Comparison of ENCODE assay signal across 19 cellular contexts in genomic region chr6:37561361-37561760, GRCh38.
DNase-seq lines count a peak whose midpoint lies in the region; ATAC-seq, FAIRE-seq and TF ChIP-seq lines count a peak whose summit lies in the region.
"Had no signal": no experiment of that assay in that cellular context is flagged by ENCODE, and none has a peak within 500 bp of the region (broad histone marks: within the 10 kb centered on the region; RNA-seq: fewer than 3 reads in every experiment).

No MANE protein-coding gene starts in this region.

- H3K4me1 Mint-ChIP-seq in nephron progenitor cell = peaks cover 73% of the 10 kb centered on the region
- H3K4me1 Mint-ChIP-seq in activated CD4-positive, alpha-beta memory T cell treated with anti-CD3 and anti-CD28 coated beads for 36 hours (ENCODE audit: low read depth) = peaks cover 20% of the 10 kb centered on the region

- TF ChIP-seq CTCF in OCI-LY7 (conservative IDR thresholded peaks at IDR 0.05; ENCODE audit: low read length) (no peak), nephron progenitor cell (IDR thresholded peaks at IDR 0.05) (no peak)

- H3K4me2 ChIP-seq in OCI-LY7 (ENCODE audit: low read length) (peak overlapping the region; percentile 62; the same call in 1 of the 2 replicates), mesenchymal stem cell (ENCODE audit: low read length, poor library complexity, severe bottlenecking) (no peak overlapping the region)
- H3K4me2 ChIP-seq: PC-9, SK-N-SH had no signal

- H3K4me1 ChIP-seq in OCI-LY7 (ENCODE audit: insufficient read depth, low read length, poor library complexity, severe bottlenecking) (peaks cover 54% of the 10 kb centered on the region), mesenchymal stem cell (ENCODE audit: control insufficient read depth, insufficient read depth, low read depth, low read length) (peaks cover 20% of the 10 kb centered on the region)

- H3K4me3 ChIP-seq in OCI-LY7 (ENCODE audit: low read depth, low read length, poor library complexity, severe bottlenecking) = no peak overlapping the region
- H3K4me3 ChIP-seq in mesenchymal stem cell (ENCODE audit: insufficient read depth in 1 of 2, low read depth in 1 of 2, low read length in 2 of 2) = no peak overlapping the region
- H3K4me3 ChIP-seq: HAP-1, PC-9 had no signal

- H4K8ac ChIP-seq in mesenchymal stem cell (ENCODE audit: low read length) = no peak overlapping the region

- POLR2A ChIA-PET in OCI-LY7 (lab: Charles Lee) = no interaction called here
- POLR2A ChIA-PET in activated CD4-positive, alpha-beta memory T cell treated with anti-CD3 and anti-CD28 coated beads for 36 hours (lab: Charles Lee) = no interaction called here

- peak overlapping the region; percentile 15 for H2BK15ac ChIP-seq in mesenchymal stem cell (ENCODE audit: low read depth, poor library complexity, severe bottlenecking)

- H2AK5ac ChIP-seq in mesenchymal stem cell (ENCODE audit: low read length, severe bottlenecking) = no peak overlapping the region

- H3K9me3 ChIP-seq in OCI-LY7 (ENCODE audit: low read length) (no peaks in the 10 kb centered on the region), mesenchymal stem cell (ENCODE audit: control insufficient read depth, low read length) (peaks cover 4% of the 10 kb centered on the region)
- H3K9me3 ChIP-seq: Caco-2, HAP-1, SK-N-SH had no signal

- H3K27ac Mint-ChIP-seq in nephron progenitor cell = no peak overlapping the region
- H3K27ac Mint-ChIP-seq in activated CD4-positive, alpha-beta memory T cell treated with anti-CD3 and anti-CD28 coated beads for 36 hours = no peak overlapping the region

- no peaks in the 10 kb centered on the region for H3K9me2 ChIP-seq in OCI-LY7 (ENCODE audit: insufficient read depth, low read length)
- H3K9me2 ChIP-seq: SK-N-SH had no signal

- H3K79me2 ChIP-seq in OCI-LY7 (ENCODE audit: insufficient read depth, low read depth, low read length) = no peaks in the 10 kb centered on the region

- H4K91ac ChIP-seq in mesenchymal stem cell (ENCODE audit: low read length) = no peak overlapping the region

- no peak overlapping the region for H3K4me3 Mint-ChIP-seq in nephron progenitor cell
- H3K4me3 Mint-ChIP-seq in activated CD4-positive, alpha-beta memory T cell treated with anti-CD3 and anti-CD28 coated beads for 36 hours = no peak overlapping the region

- H3K27me3 Mint-ChIP-seq in nephron progenitor cell (ENCODE audit: low read depth, poor library complexity) = peaks cover 76% of the 10 kb centered on the region
- H3K27me3 Mint-ChIP-seq in activated CD4-positive, alpha-beta memory T cell treated with anti-CD3 and anti-CD28 coated beads for 36 hours = no peaks in the 10 kb centered on the region

- no peak overlapping the region for H3K18ac ChIP-seq in mesenchymal stem cell (ENCODE audit: low read depth in 1 of 2, low read length in 2 of 2)

- no TSS peak for BruUV-seq in OCI-LY7 (replicated peaks; lab: Mats Ljungman, UMichigan)

- intact Hi-C loops in OCI-LY7 (cut with micrococcal nuclease; ENCODE audit: unreplicated experiment) = no loop called here
- intact Hi-C loops in activated CD4-positive, alpha-beta memory T cell treated with anti-CD3 and anti-CD28 coated beads for 36 hours (cut with micrococcal nuclease) = no loop called here

- ATAC-seq in GM18858 (IDR thresholded peaks at IDR 0.05; ENCODE audit: unreplicated experiment) = no peak

- H2AFZ ChIP-seq in OCI-LY7 (ENCODE audit: low read length) (no peak overlapping the region), mesenchymal stem cell (ENCODE audit: low read depth, low read length) (no peak overlapping the region)
- H2AFZ ChIP-seq: PC-9 had no signal

- no peaks in the 10 kb centered on the region for H3K79me1 ChIP-seq in mesenchymal stem cell (replicated peaks; ENCODE audit: low read length, poor library complexity, severe bottlenecking)

- DNase-seq in GM19239 (ENCODE audit: insufficient read length, low spot score) (no peak), OCI-LY7 (ENCODE audit: low spot score) (no peak), mesenchymal stem cell (no peak), nephron progenitor cell (no peak), cerebellum (ENCODE audit: low spot score) (no peak)
- no peak for DNase-seq in activated CD4-positive, alpha-beta memory T cell treated with anti-CD3 and anti-CD28 coated beads for 36 hours
- DNase-seq: Caco-2; NCI-H1417; NCI-H2029; NCI-H2171 treated with DMSO at 0.1 percent for 48 hours; NCI-H510A treated with DMSO at 0.1 percent for 48 hours; NK-92 treated with Interleukin-12 subunit alpha and Interleukin-12 subunit beta, amount 100 ng/mL, for 24 hours; PC-9; Right ventricle myocardium superior; SK-N-SH; T-helper 1 cell had no signal

- H3K27ac ChIP-seq in OCI-LY7 (ENCODE audit: low read depth, low read length, poor library complexity, severe bottlenecking) = peak overlapping the region; percentile 73
- H3K27ac ChIP-seq in mesenchymal stem cell (ENCODE audit: low read length, poor library complexity, severe bottlenecking) = no peak overlapping the region
- H3K27ac ChIP-seq: C4-2B, PC-9 had no signal

- CTCF ChIA-PET in OCI-LY7 (lab: Charles Lee; ENCODE audit: unreplicated experiment) = interaction anchor here (1.3 kb wide), 1 partner anchor 14 kb away, joined by 3 read pairs; no protein-coding TSS in a partner anchor
- CTCF ChIA-PET in activated CD4-positive, alpha-beta memory T cell treated with anti-CD3 and anti-CD28 coated beads for 36 hours (lab: Charles Lee) = no interaction called here

- no peak overlapping the region for H2BK12ac ChIP-seq in mesenchymal stem cell (ENCODE audit: low read length in 2 of 2)

- peak; percentile 81 for FAIRE-seq in GM19239 (lab: Jason Lieb, UNC)

- H3K36me3 Mint-ChIP-seq in nephron progenitor cell (ENCODE audit: low read depth) = no peaks in the 10 kb centered on the region
- no peaks in the 10 kb centered on the region for H3K36me3 Mint-ChIP-seq in activated CD4-positive, alpha-beta memory T cell treated with anti-CD3 and anti-CD28 coated beads for 36 hours

- no peak overlapping the region for H3K9ac ChIP-seq in mesenchymal stem cell (ENCODE audit: low read length)
- H3K9ac ChIP-seq: SK-N-SH had no signal

- no peak overlapping the region for H3K4ac ChIP-seq in mesenchymal stem cell (ENCODE audit: low read depth in 1 of 2, low read length in 2 of 2)

- no peak overlapping the region for H2BK5ac ChIP-seq in mesenchymal stem cell (ENCODE audit: low read depth, low read length, poor library complexity, severe bottlenecking)

- no peaks in the 10 kb centered on the region for H3K36me3 ChIP-seq in OCI-LY7 (ENCODE audit: insufficient read depth, low read length)
- no peaks in the 10 kb centered on the region for H3K36me3 ChIP-seq in mesenchymal stem cell (ENCODE audit: control insufficient read depth in 1 of 2, insufficient read depth in 2 of 2, low read depth in 1 of 2, low read length in 2 of 2)
- H3K36me3 ChIP-seq: HAP-1 had no signal

- H2BK120ac ChIP-seq in mesenchymal stem cell (ENCODE audit: low read depth, low read length) = no peak overlapping the region

- peaks cover 6% of the 10 kb centered on the region for H3K9me3 Mint-ChIP-seq in nephron progenitor cell
- peaks cover 4% of the 10 kb centered on the region for H3K9me3 Mint-ChIP-seq in activated CD4-positive, alpha-beta memory T cell treated with anti-CD3 and anti-CD28 coated beads for 36 hours

- peaks cover 81 to 92% of the 10 kb centered on the region in 2 experiments for H3K27me3 ChIP-seq in mesenchymal stem cell (ENCODE audit: control insufficient read depth in 1 of 2, insufficient read depth in 1 of 2, low read length in 2 of 2)

- H3K14ac ChIP-seq in mesenchymal stem cell (ENCODE audit: low read length in 2 of 2) = no peak overlapping the region

- H4K20me1 ChIP-seq in OCI-LY7 (ENCODE audit: insufficient read depth, low read length) = no peaks in the 10 kb centered on the region

- H3K23ac ChIP-seq in mesenchymal stem cell (ENCODE audit: low read length in 2 of 2) = no peak overlapping the region

- WGBS in mesenchymal stem cell = 90% methylated on average over 4 of the region's 4 CpGs
